8 cellular contexts compared by ENCODE assay signal in the genomic region with DNA sequence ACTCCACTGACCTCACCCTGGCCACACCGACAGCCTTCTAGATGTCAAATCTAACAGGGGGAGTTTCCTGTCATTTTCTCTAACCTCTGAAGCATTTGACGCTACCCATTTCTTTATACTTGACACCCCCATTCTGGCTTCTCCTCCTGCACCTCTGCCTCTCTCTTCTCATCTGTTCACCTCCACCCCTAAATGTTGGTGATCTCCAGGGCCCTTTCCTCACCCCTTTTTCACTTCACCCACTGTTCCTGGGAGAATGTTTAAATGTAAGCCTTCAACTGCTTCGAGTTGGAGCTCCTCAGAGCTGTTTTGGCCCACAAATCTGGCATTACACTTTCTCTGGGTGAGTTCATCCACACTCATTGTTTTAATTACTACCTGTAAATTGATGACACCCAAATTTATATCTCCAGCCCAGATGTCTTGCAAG. TPM values are rescaled to one million over a fixed set of nuclear protein-coding genes. Genes with fewer than 3 reads are reported as not detected.
DNase-seq lines count a peak whose midpoint lies in the region; ATAC-seq, FAIRE-seq and TF ChIP-seq lines count a peak whose summit lies in the region.

No MANE protein-coding gene starts in this region.

- no peak for FAIRE-seq in K562 (lab: Jason Lieb, UNC)

- peaks cover 26 to 27% of the 10 kb centered on the region in 2 experiments; a peak in 4 of 5 replicates for H3K4me1 ChIP-seq in K562 (replicated peaks in 1 of 2; ENCODE audit: control insufficient read depth in 2 of 2, insufficient read depth in 2 of 2, low read length in 2 of 2)
- peaks cover 55% of the 10 kb centered on the region for H3K4me1 ChIP-seq in lower lobe of right lung

- H3K27ac ChIP-seq in K562 (ENCODE audit: extremely low read depth, low read depth, low read length) (peak overlapping the region; percentile 99), lower lobe of right lung (peak overlapping the region; percentile 98)

- H3K36me3 Mint-ChIP-seq in activated naive CD4-positive, alpha-beta T cell treated with anti-CD3 and anti-CD28 coated beads, Interleukin-2, amount 50 U/mL, for 24 hours: peaks cover 4% of the 10 kb centered on the region
- peaks cover 5% of the 10 kb centered on the region for H3K36me3 Mint-ChIP-seq in type B pancreatic cell

- no peaks in the 10 kb centered on the region for H3K9me3 Mint-ChIP-seq in activated naive CD4-positive, alpha-beta T cell treated with anti-CD3 and anti-CD28 coated beads, Interleukin-2, amount 50 U/mL, for 24 hours
- H3K9me3 Mint-ChIP-seq in type B pancreatic cell: no peaks in the 10 kb centered on the region

- intact Hi-C loops in K562 (cut with micrococcal nuclease): loop anchor here (2.0 kb wide), 1 partner anchor 29 kb away; a partner anchor contains a TSS
- intact Hi-C loops in lower lobe of right lung (cut with DNase I): no loop called here

- H3K4me3 ChIP-seq in K562 (peak overlapping the region; percentile 94), lower lobe of right lung (peak overlapping the region; percentile 74)

- peak overlapping the region; percentile 96 for H3K27ac Mint-ChIP-seq in activated naive CD4-positive, alpha-beta T cell treated with anti-CD3 and anti-CD28 coated beads, Interleukin-2, amount 50 U/mL, for 24 hours
- peak overlapping the region; percentile 79 for H3K27ac Mint-ChIP-seq in type B pancreatic cell

- TF ChIP-seq POLR2A in K562 (conservative IDR thresholded peaks at IDR 0.05): no peak

- H3K9me1 ChIP-seq in K562 (ENCODE audit: control insufficient read depth, insufficient read depth, low read length): peaks cover 2% of the 10 kb centered on the region

- H4K20me1 ChIP-seq in K562 (replicated peaks; ENCODE audit: control insufficient read depth, insufficient read depth, low read length): no peaks in the 10 kb centered on the region; the same call in 1 of the 2 replicates

- TF ChIP-seq CTCF in K562 (IDR thresholded peaks at IDR 0.05 in 2 of 3, conservative IDR thresholded peaks at IDR 0.05 in 1 of 3; ENCODE audit: insufficient read depth in 2 of 3, low read depth in 1 of 3, low read length in 3 of 3) (no peak), lower lobe of right lung (IDR thresholded peaks at IDR 0.05) (no peak), type B pancreatic cell (conservative IDR thresholded peaks at IDR 0.05) (no peak)

- H3K9me3 ChIP-seq in K562 (replicated peaks; ENCODE audit: control insufficient read depth, insufficient read depth, low read depth, low read length) (no peaks in the 10 kb centered on the region), lower lobe of right lung (no peaks in the 10 kb centered on the region)

- H3K4me2 ChIP-seq in K562 (ENCODE audit: insufficient read depth, low read length): peak overlapping the region; percentile 92

- POLR2A ChIA-PET in K562 (lab: Yijun Ruan, JAX): interaction anchor here (0.6 to 2.1 kb wide), 10 partner anchors 9 to 191 kb away, joined by 3 to 11 read pairs (median 5); a partner anchor contains a TSS

- in situ Hi-C loops in K562 (cut with MboI): no loop called here

- H3K4me1 Mint-ChIP-seq in activated naive CD4-positive, alpha-beta T cell treated with anti-CD3 and anti-CD28 coated beads, Interleukin-2, amount 50 U/mL, for 24 hours: peaks cover 50% of the 10 kb centered on the region
- H3K4me1 Mint-ChIP-seq in type B pancreatic cell (ENCODE audit: unreplicated experiment): peaks cover 12% of the 10 kb centered on the region

- no peak for TF ChIP-seq RAD21 in K562 (CRISPR knock-in tag; conservative IDR thresholded peaks at IDR 0.05 in 1 of 2, IDR thresholded peaks at IDR 0.05 in 1 of 2)

- WGBS in K562 (ENCODE audit: insufficient coverage, low coverage, missing lambda C conversion rate): 7% methylated on average over 3 of the region's 3 CpGs

- no peaks in the 10 kb centered on the region for H3K27me3 Mint-ChIP-seq in activated naive CD4-positive, alpha-beta T cell treated with anti-CD3 and anti-CD28 coated beads, Interleukin-2, amount 50 U/mL, for 24 hours
- H3K27me3 Mint-ChIP-seq in type B pancreatic cell: no peaks in the 10 kb centered on the region

- peak overlapping the region; percentile 85 for H3K4me3 Mint-ChIP-seq in activated naive CD4-positive, alpha-beta T cell treated with anti-CD3 and anti-CD28 coated beads, Interleukin-2, amount 50 U/mL, for 24 hours
- peak overlapping the region; percentile 94 for H3K4me3 Mint-ChIP-seq in type B pancreatic cell

- H3K9ac ChIP-seq in K562 (ENCODE audit: insufficient read depth in 1 of 2, low read depth in 2 of 2, low read length in 2 of 2): peak overlapping the region; percentile 95 to 99

- BruUV-seq in K562 (replicated peaks; lab: Mats Ljungman, UMichigan): TSS peak; percentile 61

- peak overlapping the region; percentile 95 for H2AFZ ChIP-seq in K562 (ENCODE audit: low read depth, low read length)

- H3K36me3 ChIP-seq in K562 (ENCODE audit: control insufficient read depth, insufficient read depth, low read length) (no peaks in the 10 kb centered on the region; the same call in 2 of the 3 replicates), lower lobe of right lung (peaks cover 34% of the 10 kb centered on the region)

- H3K27me3 ChIP-seq in K562 (ENCODE audit: control insufficient read depth in 2 of 2, insufficient read depth in 2 of 2, low read length in 2 of 2) (no peaks in the 10 kb centered on the region), lower lobe of right lung (ENCODE audit: low read depth) (no peaks in the 10 kb centered on the region)

- no peak for TF ChIP-seq EP300 in K562 (IDR thresholded peaks at IDR 0.05; ENCODE audit: low read length)

- peaks cover 9% of the 10 kb centered on the region; the same call in 1 of the 3 replicates for H3K79me2 ChIP-seq in K562 (ENCODE audit: control insufficient read depth, insufficient read depth, low read length)

- peak; percentile 57; the same call in 1 of the 3 replicates for ATAC-seq in K562
- no peak for ATAC-seq in lower lobe of right lung
- no peak for ATAC-seq in GM21619 (IDR thresholded peaks at IDR 0.05; ENCODE audit: unreplicated experiment)

- DNase-seq in activated naive CD4-positive, alpha-beta T cell (lab: John Stamatoyannopoulos, UW): no peak
- no peak for DNase-seq in K562 (ENCODE audit: extremely low read depth in 1 of 4, low spot score in 3 of 4)
- DNase-seq in lower lobe of right lung: no peak
- no peak for DNase-seq in type B pancreatic cell (ENCODE audit: extremely low spot score, unreplicated experiment)
- DNase-seq in stimulated activated CD4-positive, alpha-beta T cell treated with anti-CD3 and anti-CD28 coated beads, Interleukin-12 subunit alpha, Interleukin-12 subunit beta, amount 100 ng/mL, for 4 hours: no peak
- no peak for DNase-seq in effector CD8-positive, alpha-beta T cell (lab: John Stamatoyannopoulos, UW)

- CTCF ChIA-PET in K562 (lab: Yijun Ruan, JAX; ENCODE audit: low intra/inter-chr PET ratio): no interaction called here

RNA-seq across cellular contexts. Expression of a gene that starts 0.5 kb away (rescaled TPM):
- total RNA-seq in K562 (2011; cell fraction: chromatin; rRNA removed; ENCODE audit: low replicate concordance): 42.3 and 150 TPM in 2 replicates
- total RNA-seq in K562 (2011; cell fraction: nucleolus; rRNA removed): 101 TPM in 2 replicates
- total RNA-seq in K562 (2011; cell fraction: nucleoplasm; rRNA removed): 64.9 and 65.0 TPM in 2 replicates
- total RNA-seq in K562 (2014; rRNA removed) (15.9 and 18.7 TPM in 2 replicates), K562 (2014; rRNA removed; fragmentation: Illumina TruSeq; extraction: Trizol) (4.2 and 4.5 TPM in 2 replicates), K562 (2015; rRNA removed; fragmentation: Illumina TruSeq; extraction: Trizol) (8.8 and 9.4 TPM in 2 replicates), K562 (2021) (19.2 and 21.0 TPM in 2 replicates), lower lobe of right lung (50.4 TPM), type B pancreatic cell (ENCODE audit: low replicate concordance) (31.1 and 39.2 TPM in 2 replicates)
- polyA plus RNA-seq in K562 (2011; rRNA removed) (9.6 and 30.0 TPM in 2 replicates), K562 (2014; fragmentation: Illumina TruSeq; extraction: Trizol) (15.4 and 18.1 TPM in 2 replicates), K562 (2014; fragmentation: Nextera tagmentation; extraction: Ambion mirVana) (10 to 100 TPM; 20.3 to 24.2 TPM), K562 (2014; rRNA removed) (15.5 and 16.5 TPM in 2 replicates)
- 22.7 and 32.3 TPM in 2 replicates for polyA plus RNA-seq in K562 (2011; cell fraction: cytosol; rRNA removed)
- polyA plus RNA-seq in K562 (2011; cell fraction: nucleus; rRNA removed): 122 and 134 TPM in 2 replicates
- polyA plus RNA-seq in K562 (2012): 16.4 and 32.0 TPM in 2 replicates
- 13.1 and 19.4 TPM in 2 replicates for polyA minus RNA-seq in K562 (2011; rRNA and poly(A)+ RNA removed)
- 18.9 and 20.4 TPM in 2 replicates for polyA minus RNA-seq in K562 (2011; cell fraction: cytosol; rRNA and poly(A)+ RNA removed)
- polyA minus RNA-seq in K562 (2011; cell fraction: nucleus; rRNA and poly(A)+ RNA removed): 40.7 and 53.3 TPM in 2 replicates

RNA-seq across cellular contexts. Expression of a gene that starts 8.9 kb away (rescaled TPM):
- 12.3 and 30.0 TPM in 2 replicates for total RNA-seq in K562 (2011; cell fraction: chromatin; rRNA removed; ENCODE audit: low replicate concordance)
- 15.0 and 17.6 TPM in 2 replicates for total RNA-seq in K562 (2011; cell fraction: nucleolus; rRNA removed)
- total RNA-seq in K562 (2011; cell fraction: nucleoplasm; rRNA removed): 9.9 and 10.5 TPM in 2 replicates
- 1.0 and 1.7 TPM in 2 replicates for total RNA-seq in K562 (2014; rRNA removed)
- 0.19 and 0.29 TPM in 2 replicates for total RNA-seq in K562 (2014; rRNA removed; fragmentation: Illumina TruSeq; extraction: Trizol)
- 0.40 and 0.45 TPM in 2 replicates for total RNA-seq in K562 (2015; rRNA removed; fragmentation: Illumina TruSeq; extraction: Trizol)
- total RNA-seq in K562 (2021): 0.63 and 2.4 TPM in 2 replicates
- polyA plus RNA-seq in K562 (2011; rRNA removed): 1.0 and 2.1 TPM in 2 replicates
- 1.5 and 2.1 TPM in 2 replicates for polyA plus RNA-seq in K562 (2011; cell fraction: cytosol; rRNA removed)
- polyA plus RNA-seq in K562 (2011; cell fraction: nucleus; rRNA removed): 18.7 and 21.7 TPM in 2 replicates
- polyA plus RNA-seq in K562 (2012): 0.61 and 1.5 TPM in 2 replicates
- polyA plus RNA-seq in K562 (2014; fragmentation: Illumina TruSeq; extraction: Trizol): 0.83 and 0.88 TPM in 2 replicates
- under 1 TPM; 0.13 to 0.20 TPM for polyA plus RNA-seq in K562 (2014; fragmentation: Nextera tagmentation; extraction: Ambion mirVana)
- polyA plus RNA-seq in K562 (2014; rRNA removed): 0.76 and 4.4 TPM in 2 replicates
- polyA minus RNA-seq in K562 (2011; rRNA and poly(A)+ RNA removed): 0.28 and 0.66 TPM in 2 replicates
- not detected in 2 replicates for polyA minus RNA-seq in K562 (2011; cell fraction: cytosol; rRNA and poly(A)+ RNA removed)
- polyA minus RNA-seq in K562 (2011; cell fraction: nucleus; rRNA and poly(A)+ RNA removed): 3.5 and 3.7 TPM in 2 replicates
- total RNA-seq in lower lobe of right lung: 5.9 TPM
- 10.1 and 16.6 TPM in 2 replicates for total RNA-seq in type B pancreatic cell (ENCODE audit: low replicate concordance)

RNA-seq across cellular contexts. Expression of a gene that starts 27.7 kb away (rescaled TPM):
- 37.2 and 51.5 TPM in 2 replicates for total RNA-seq in K562 (2011; cell fraction: chromatin; rRNA removed; ENCODE audit: low replicate concordance)
- 36.6 and 41.2 TPM in 2 replicates for total RNA-seq in K562 (2011; cell fraction: nucleolus; rRNA removed)
- total RNA-seq in K562 (2011; cell fraction: nucleoplasm; rRNA removed): 36.5 and 42.4 TPM in 2 replicates
- 7.3 and 9.3 TPM in 2 replicates for total RNA-seq in K562 (2014; rRNA removed)
- 5.7 and 8.2 TPM in 2 replicates for total RNA-seq in K562 (2014; rRNA removed; fragmentation: Illumina TruSeq; extraction: Trizol)
- total RNA-seq in K562 (2015; rRNA removed; fragmentation: Illumina TruSeq; extraction: Trizol): 9.5 and 9.7 TPM in 2 replicates
- total RNA-seq in K562 (2021): 17.8 and 21.1 TPM in 2 replicates
- 12.7 and 19.8 TPM in 2 replicates for polyA plus RNA-seq in K562 (2011; rRNA removed)
- polyA plus RNA-seq in K562 (2011; cell fraction: cytosol; rRNA removed): 41.2 and 42.4 TPM in 2 replicates
- polyA plus RNA-seq in K562 (2011; cell fraction: nucleus; rRNA removed): 124 and 145 TPM in 2 replicates
- 19.5 and 28.4 TPM in 2 replicates for polyA plus RNA-seq in K562 (2012)
- polyA plus RNA-seq in K562 (2014; fragmentation: Illumina TruSeq; extraction: Trizol): 16.8 and 19.3 TPM in 2 replicates
- polyA plus RNA-seq in K562 (2014; fragmentation: Nextera tagmentation; extraction: Ambion mirVana): 10 to 100 TPM; 32.2 to 33.6 TPM
- polyA plus RNA-seq in K562 (2014; rRNA removed): 13.3 and 14.6 TPM in 2 replicates
- polyA minus RNA-seq in K562 (2011; rRNA and poly(A)+ RNA removed): 20.2 and 23.5 TPM in 2 replicates
- 10.8 and 14.4 TPM in 2 replicates for polyA minus RNA-seq in K562 (2011; cell fraction: cytosol; rRNA and poly(A)+ RNA removed)
- 14.4 and 17.9 TPM in 2 replicates for polyA minus RNA-seq in K562 (2011; cell fraction: nucleus; rRNA and poly(A)+ RNA removed)
- 22.7 TPM for total RNA-seq in lower lobe of right lung
- total RNA-seq in type B pancreatic cell (ENCODE audit: low replicate concordance): 31.4 and 32.9 TPM in 2 replicates

RNA-seq across cellular contexts. Expression of a gene that starts 27.8 kb away (rescaled TPM):
- total RNA-seq in K562 (2011; cell fraction: chromatin; rRNA removed; ENCODE audit: low replicate concordance): 50.7 and 102 TPM in 2 replicates
- total RNA-seq in K562 (2011; cell fraction: nucleolus; rRNA removed): 45.0 and 47.0 TPM in 2 replicates
- 49.6 and 66.3 TPM in 2 replicates for total RNA-seq in K562 (2011; cell fraction: nucleoplasm; rRNA removed)
- total RNA-seq in K562 (2014; rRNA removed) (15.0 and 19.9 TPM in 2 replicates), K562 (2014; rRNA removed; fragmentation: Illumina TruSeq; extraction: Trizol) (16.7 and 17.8 TPM in 2 replicates), K562 (2015; rRNA removed; fragmentation: Illumina TruSeq; extraction: Trizol) (16.7 and 18.2 TPM in 2 replicates), K562 (2021) (25.0 and 27.9 TPM in 2 replicates), lower lobe of right lung (22.0 TPM), type B pancreatic cell (ENCODE audit: low replicate concordance) (26.2 and 33.9 TPM in 2 replicates)
- polyA plus RNA-seq in K562 (2011; rRNA removed) (10.6 and 11.8 TPM in 2 replicates), K562 (2014; fragmentation: Illumina TruSeq; extraction: Trizol) (19.6 and 20.7 TPM in 2 replicates), K562 (2014; fragmentation: Nextera tagmentation; extraction: Ambion mirVana) (1 to 10 TPM; 1.0 to 1.2 TPM), K562 (2014; rRNA removed) (15.1 and 15.5 TPM in 2 replicates)
- polyA plus RNA-seq in K562 (2011; cell fraction: cytosol; rRNA removed): 13.3 and 16.7 TPM in 2 replicates
- 37.6 and 66.7 TPM in 2 replicates for polyA plus RNA-seq in K562 (2011; cell fraction: nucleus; rRNA removed)
- 15.3 and 17.2 TPM in 2 replicates for polyA plus RNA-seq in K562 (2012)
- 18.8 and 21.4 TPM in 2 replicates for polyA minus RNA-seq in K562 (2011; rRNA and poly(A)+ RNA removed)
- 14.5 and 18.1 TPM in 2 replicates for polyA minus RNA-seq in K562 (2011; cell fraction: cytosol; rRNA and poly(A)+ RNA removed)
- polyA minus RNA-seq in K562 (2011; cell fraction: nucleus; rRNA and poly(A)+ RNA removed): 24.8 and 27.7 TPM in 2 replicates

RNA-seq across cellular contexts. Expression of a gene that starts 29.4 kb away (rescaled TPM):
- 21.0 and 30.8 TPM in 2 replicates for total RNA-seq in K562 (2011; cell fraction: chromatin; rRNA removed; ENCODE audit: low replicate concordance)
- 23.3 and 23.8 TPM in 2 replicates for total RNA-seq in K562 (2011; cell fraction: nucleolus; rRNA removed)
- total RNA-seq in K562 (2011; cell fraction: nucleoplasm; rRNA removed): 18.8 and 21.9 TPM in 2 replicates
- total RNA-seq in K562 (2014; rRNA removed): 13.8 and 19.3 TPM in 2 replicates
- total RNA-seq in K562 (2014; rRNA removed; fragmentation: Illumina TruSeq; extraction: Trizol): 20.2 and 21.5 TPM in 2 replicates
- total RNA-seq in K562 (2015; rRNA removed; fragmentation: Illumina TruSeq; extraction: Trizol): 18.6 and 19.0 TPM in 2 replicates
- total RNA-seq in K562 (2021): 20.9 and 24.1 TPM in 2 replicates
- polyA plus RNA-seq in K562 (2011; rRNA removed): 15.6 and 18.5 TPM in 2 replicates
- 13.3 and 15.7 TPM in 2 replicates for polyA plus RNA-seq in K562 (2011; cell fraction: cytosol; rRNA removed)
- 29.9 and 31.3 TPM in 2 replicates for polyA plus RNA-seq in K562 (2011; cell fraction: nucleus; rRNA removed)
- 21.8 and 23.9 TPM in 2 replicates for polyA plus RNA-seq in K562 (2012)
- 31.5 and 33.8 TPM in 2 replicates for polyA plus RNA-seq in K562 (2014; fragmentation: Illumina TruSeq; extraction: Trizol)
- 10 to 100 TPM in 1 of 2 experiments, 1 to 10 TPM in 1; 9.7 to 11.3 TPM for polyA plus RNA-seq in K562 (2014; fragmentation: Nextera tagmentation; extraction: Ambion mirVana)
- polyA plus RNA-seq in K562 (2014; rRNA removed): 12.0 and 14.9 TPM in 2 replicates
- polyA minus RNA-seq in K562 (2011; rRNA and poly(A)+ RNA removed): 8.1 and 9.1 TPM in 2 replicates
- 5.2 and 5.6 TPM in 2 replicates for polyA minus RNA-seq in K562 (2011; cell fraction: cytosol; rRNA and poly(A)+ RNA removed)
- polyA minus RNA-seq in K562 (2011; cell fraction: nucleus; rRNA and poly(A)+ RNA removed): 11.3 and 14.3 TPM in 2 replicates
- 85.7 TPM for total RNA-seq in lower lobe of right lung
- 41.0 and 58.6 TPM in 2 replicates for total RNA-seq in type B pancreatic cell (ENCODE audit: low replicate concordance)
